In the genomic region with DNA sequence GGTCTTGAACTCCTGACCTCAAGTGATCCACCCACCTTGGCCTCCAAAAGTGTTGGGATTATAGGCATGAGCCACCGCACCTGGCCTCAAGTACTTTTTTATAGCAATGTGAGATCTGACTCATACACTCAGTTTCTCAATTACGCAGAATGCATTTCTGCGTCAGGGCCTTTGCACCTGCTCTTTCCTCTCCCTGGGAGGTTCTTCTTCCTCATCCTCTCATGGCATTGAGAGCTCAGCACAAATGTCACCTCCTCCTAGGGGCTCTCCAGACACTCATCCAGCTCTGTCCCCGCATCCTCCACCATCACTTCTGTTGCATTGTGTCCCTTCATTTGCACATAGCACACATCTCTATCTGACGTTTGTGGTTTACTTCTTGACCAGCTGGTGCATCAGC, we compare ENCODE assay signal across 17 cellular contexts.
DNase-seq lines count a peak whose midpoint lies in the region; ATAC-seq and TF ChIP-seq lines count a peak whose summit lies in the region.
"Had no signal": no experiment of that assay in that cellular context is flagged by ENCODE, and none has a peak within 500 bp of the region (broad histone marks: within the 10 kb centered on the region; RNA-seq: fewer than 3 reads in every experiment).

No MANE protein-coding gene starts in this region.

- DNase-seq in DMS53 (lab: John Stamatoyannopoulos, UW) (peak; percentile 21), DMS53 treated with DMSO at 0.1 percent for 48 hours (lab: John Stamatoyannopoulos, UW; ENCODE audit: unreplicated experiment) (no peak), GM12864 (ENCODE audit: low read depth) (peak; percentile 13), colonic mucosa (peak; percentile 1), progenitor cell of endocrine pancreas (ENCODE audit: low spot score, unreplicated experiment) (no peak), cerebellar cortex (ENCODE audit: low spot score) (no peak), hypothalamus (lab: John Stamatoyannopoulos, UW) (no peak)
- DNase-seq: Caco-2; CD4-positive, CD25-positive, alpha-beta regulatory T cell; NCI-H187 treated with DMSO at 0.1 percent for 48 hours; NCI-H345; OCI-M1 had no signal

- H3K27me3 Mint-ChIP-seq in progenitor cell of endocrine pancreas, result peaks cover 4% of the 10 kb centered on the region

- peak overlapping the region; percentile 63 for H3K27ac Mint-ChIP-seq in progenitor cell of endocrine pancreas
- H3K27ac Mint-ChIP-seq: B cell, GM23338 had no signal

- H3K9me3 Mint-ChIP-seq in progenitor cell of endocrine pancreas (ENCODE audit: low read depth), result peaks cover 4% of the 10 kb centered on the region

- H3K9ac ChIP-seq in colonic mucosa (ENCODE audit: low read depth in 2 of 2, low read length in 2 of 2), result no peak overlapping the region

- ATAC-seq in GM19455 (IDR thresholded peaks at IDR 0.05; ENCODE audit: unreplicated experiment), result no peak
- ATAC-seq: K562 had no signal

- H3K27ac ChIP-seq in colonic mucosa, result no peak overlapping the region
- H3K27ac ChIP-seq: 22Rv1 had no signal

- H3K27me3 ChIP-seq in colonic mucosa, result no peaks in the 10 kb centered on the region

- H3K4me3 ChIP-seq in GM12864 (ENCODE audit: low read depth, low read length) (no peak overlapping the region), colonic mucosa (no peak overlapping the region)
- H3K4me3 ChIP-seq: GM23338, K562 had no signal

- H3K4me3 Mint-ChIP-seq in progenitor cell of endocrine pancreas (ENCODE audit: low read depth), result no peak overlapping the region
- H3K4me3 Mint-ChIP-seq: B cell; CD4-positive, CD25-positive, alpha-beta regulatory T cell; GM23338 had no signal

- no peaks in the 10 kb centered on the region for H3K4me1 ChIP-seq in colonic mucosa
- H3K4me1 ChIP-seq: Caco-2 had no signal

- H3K4me1 Mint-ChIP-seq in progenitor cell of endocrine pancreas (ENCODE audit: low read depth), result peaks cover 26% of the 10 kb centered on the region
- H3K4me1 Mint-ChIP-seq: B cell; CD4-positive, CD25-positive, alpha-beta regulatory T cell had no signal

- TF ChIP-seq CTCF in GM12864 (IDR thresholded peaks at IDR 0.05; ENCODE audit: low read depth, low read length, missing control alignments) (no peak), colonic mucosa (IDR thresholded peaks at IDR 0.05) (no peak), progenitor cell of endocrine pancreas (IDR thresholded peaks at IDR 0.05; ENCODE audit: unreplicated experiment) (no peak)

- intact Hi-C loops in colonic mucosa (cut with DNase I), result no loop called here

- H3K36me3 ChIP-seq in colonic mucosa, result no peaks in the 10 kb centered on the region

- no peaks in the 10 kb centered on the region for H3K9me3 ChIP-seq in colonic mucosa
- H3K9me3 ChIP-seq: Caco-2 had no signal

- peaks cover 4% of the 10 kb centered on the region for H3K36me3 Mint-ChIP-seq in progenitor cell of endocrine pancreas (ENCODE audit: insufficient read depth)
- H3K36me3 Mint-ChIP-seq: CD4-positive, CD25-positive, alpha-beta regulatory T cell had no signal

Comparison
In these comparisons a context has a peak if more than half of its experiments do, and no peak if none do; other contexts are left out.
1. DNase-seq: peak in DMS53 (single experiment), GM12864 (single experiment) and colonic mucosa (single experiment); none in DMS53 treated with DMSO at 0.1 percent for 48 hours (single experiment), progenitor cell of endocrine pancreas (single experiment), cerebellar cortex (single experiment) and hypothalamus (0 of 51).